ENCODE assay signal across 28 cellular contexts in genomic region chr22:34001701-34002466, GRCh38.
"Had no signal": no experiment of that assay in that cellular context is flagged by ENCODE, and none has a peak within 500 bp of the region (broad histone marks: within the 10 kb centered on the region; RNA-seq: fewer than 3 reads in every experiment).

No MANE protein-coding gene starts in this region.

- H3K4me1 ChIP-seq: esophagus muscularis mucosa, prostate gland, right atrium auricular region, tibial nerve, upper lobe of right lung, uterus had no signal

- H3K36me3 ChIP-seq: esophagus muscularis mucosa, prostate gland, right atrium auricular region, thoracic aorta, tibial nerve, upper lobe of right lung, uterus had no signal

- H3K4me3 Mint-ChIP-seq: effector memory CD8-positive, alpha-beta T cell; mesothelial cell of epicardium; naive B cell; natural killer cell treated with Interleukin-12 subunit alpha and Interleukin-12 subunit beta and Interleukin-15 and Interleukin-18, amount 100 ng/mL, for 72 hours; neural crest cell; stimulated activated naive B cell treated with anti-CD40 and anti-IgM and Interleukin-4, amounts not matched to agents 10 μg/mL and 1 μg/mL and 100 μg/mL, for 72 hours; stimulated activated naive CD8-positive, alpha-beta T cell treated with anti-CD3 and anti-CD28 coated beads, Interleukin-15, Interleukin-2, amounts not matched to agents 100 ng/mL and 50 ng/mL, for 24 hours had no signal

- H3K27ac ChIP-seq: esophagus muscularis mucosa, prostate gland, right atrium auricular region, skin epidermis, thoracic aorta, tibial nerve, upper lobe of right lung, uterus had no signal

- H3K27me3 ChIP-seq: esophagus muscularis mucosa, right atrium auricular region, tibial nerve, upper lobe of right lung, uterus had no signal

- H3K4me3 ChIP-seq: esophagus muscularis mucosa, lung, mucosa of descending colon, prostate gland, right atrium auricular region, skin epidermis, thoracic aorta, tibial nerve, upper lobe of right lung, uterus had no signal

- DNase-seq: caudate nucleus; cerebellar nuclear complex; cortex of kidney; effector memory CD8-positive, alpha-beta T cell; foreskin melanocyte; glutamatergic neuron; left colon; left ventricle myocardium superior; mesenchymal stem cell; mucosa of descending colon; naive B cell; stimulated activated CD4-positive, alpha-beta T cell treated with anti-CD3 and anti-CD28 coated beads, Interleukin-15, amount 100 ng/mL, for 24 hours; stimulated activated CD4-positive, alpha-beta T cell treated with anti-CD3 and anti-CD28 coated beads, Interleukin-2, amount 100 ng/mL, for 48 hours; stimulated activated naive B cell treated with anti-CD40 and anti-IgM and Interleukin-4, amounts not matched to agents 10 μg/mL and 1 μg/mL and 100 μg/mL, for 72 hours; upper lobe of right lung; uterus had no signal

- H3K27me3 Mint-ChIP-seq: effector memory CD8-positive, alpha-beta T cell; naive B cell; natural killer cell treated with Interleukin-12 subunit alpha and Interleukin-12 subunit beta and Interleukin-15 and Interleukin-18, amount 100 ng/mL, for 72 hours; stimulated activated naive CD8-positive, alpha-beta T cell treated with anti-CD3 and anti-CD28 coated beads, Interleukin-15, Interleukin-2, amounts not matched to agents 100 ng/mL and 50 ng/mL, for 24 hours had no signal

- H3K36me3 Mint-ChIP-seq: stimulated activated naive B cell treated with anti-CD40 and anti-IgM and Interleukin-4, amounts not matched to agents 10 μg/mL and 1 μg/mL and 100 μg/mL, for 72 hours had no signal

- FAIRE-seq: endometrium had no signal

- H3K4me1 Mint-ChIP-seq: mesothelial cell of epicardium; naive B cell; stimulated activated naive B cell treated with anti-CD40 and anti-IgM and Interleukin-4, amounts not matched to agents 10 μg/mL and 1 μg/mL and 100 μg/mL, for 72 hours had no signal

- H3K9me3 ChIP-seq: prostate gland, upper lobe of right lung, uterus had no signal

- H3K27ac Mint-ChIP-seq: effector memory CD8-positive, alpha-beta T cell; mesothelial cell of epicardium; naive B cell; natural killer cell treated with Interleukin-12 subunit alpha and Interleukin-12 subunit beta and Interleukin-15 and Interleukin-18, amount 100 ng/mL, for 72 hours; stimulated activated naive B cell treated with anti-CD40 and anti-IgM and Interleukin-4, amounts not matched to agents 10 μg/mL and 1 μg/mL and 100 μg/mL, for 72 hours; stimulated activated naive CD8-positive, alpha-beta T cell treated with anti-CD3 and anti-CD28 coated beads, Interleukin-15, Interleukin-2, amounts not matched to agents 100 ng/mL and 50 ng/mL, for 24 hours had no signal

- ATAC-seq: effector memory CD8-positive, alpha-beta T cell; left colon; left ventricle myocardium superior; mucosa of descending colon; natural killer cell treated with Interleukin-12 subunit alpha and Interleukin-12 subunit beta and Interleukin-15 and Interleukin-18, amount 100 ng/mL, for 72 hours; stimulated activated naive B cell treated with anti-CD40 and anti-IgM and Interleukin-4, amounts not matched to agents 10 μg/mL and 1 μg/mL and 100 μg/mL, for 72 hours; upper lobe of right lung had no signal
